1 cellular context compared by ENCODE assay signal in genomic region chr3:26579126-26579525, GRCh38.
TF ChIP-seq lines count a peak whose summit lies in the region.

No MANE protein-coding gene starts in this region.

TF ChIP-seq in GM23338, 12 proteins besides CTCF, POLR2A, EP300 and RAD21 (continued from another document):
- TF ChIP-seq ZNF462 (CRISPR knock-in tag; IDR thresholded peaks at IDR 0.05) (no peak), EZH2phosphoT487 (IDR thresholded peaks at IDR 0.05; ENCODE audit: unreplicated experiment) (no peak), JUNB (IDR thresholded peaks at IDR 0.05; ENCODE audit: unreplicated experiment) (no peak), ZNF331 (CRISPR knock-in tag; IDR thresholded peaks at IDR 0.05; ENCODE audit: low read depth) (no peak)
